Comparison of ENCODE assay signal across 1 cellular context in the genomic region with DNA sequence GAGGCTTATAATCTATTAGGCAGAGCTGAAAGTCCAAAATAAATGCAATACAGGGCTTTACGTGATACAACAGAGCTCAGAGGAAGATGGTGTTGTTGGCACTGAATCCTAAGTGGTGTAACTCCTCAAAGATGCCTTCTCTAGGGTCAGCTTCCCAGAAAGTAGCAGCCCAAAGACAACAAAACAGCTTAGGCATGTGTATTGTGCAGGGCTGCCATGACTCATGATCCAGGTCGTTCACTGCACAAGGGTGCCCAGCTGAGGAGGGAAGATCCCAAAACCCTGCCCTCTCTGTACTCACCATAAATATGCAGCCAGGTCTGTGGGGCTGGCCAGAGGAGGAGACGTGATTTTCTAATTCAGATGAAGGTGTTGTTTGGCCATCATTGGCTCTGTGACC.
TF ChIP-seq lines count a peak whose summit lies in the region.

No MANE protein-coding gene starts in this region.

TF ChIP-seq in HepG2, 621 proteins besides CTCF, POLR2A, EP300 and RAD21 (continued from another document):
- TF ChIP-seq, protein P1, sequence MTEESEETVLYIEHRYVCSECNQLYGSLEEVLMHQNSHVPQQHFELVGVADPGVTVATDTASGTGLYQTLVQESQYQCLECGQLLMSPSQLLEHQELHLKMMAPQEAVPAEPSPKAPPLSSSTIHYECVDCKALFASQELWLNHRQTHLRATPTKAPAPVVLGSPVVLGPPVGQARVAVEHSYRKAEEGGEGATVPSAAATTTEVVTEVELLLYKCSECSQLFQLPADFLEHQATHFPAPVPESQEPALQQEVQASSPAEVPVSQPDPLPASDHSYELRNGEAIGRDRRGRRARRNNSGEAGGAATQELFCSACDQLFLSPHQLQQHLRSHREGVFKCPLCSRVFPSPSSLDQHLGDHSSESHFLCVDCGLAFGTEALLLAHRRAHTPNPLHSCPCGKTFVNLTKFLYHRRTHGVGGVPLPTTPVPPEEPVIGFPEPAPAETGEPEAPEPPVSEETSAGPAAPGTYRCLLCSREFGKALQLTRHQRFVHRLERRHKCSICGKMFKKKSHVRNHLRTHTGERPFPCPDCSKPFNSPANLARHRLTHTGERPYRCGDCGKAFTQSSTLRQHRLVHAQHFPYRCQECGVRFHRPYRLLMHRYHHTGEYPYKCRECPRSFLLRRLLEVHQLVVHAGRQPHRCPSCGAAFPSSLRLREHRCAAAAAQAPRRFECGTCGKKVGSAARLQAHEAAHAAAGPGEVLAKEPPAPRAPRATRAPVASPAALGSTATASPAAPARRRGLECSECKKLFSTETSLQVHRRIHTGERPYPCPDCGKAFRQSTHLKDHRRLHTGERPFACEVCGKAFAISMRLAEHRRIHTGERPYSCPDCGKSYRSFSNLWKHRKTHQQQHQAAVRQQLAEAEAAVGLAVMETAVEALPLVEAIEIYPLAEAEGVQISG (CRISPR knock-in tag; IDR thresholded peaks at IDR 0.05), result no peak
- no peak for TF ChIP-seq ZNF761 (CRISPR knock-in tag; conservative IDR thresholded peaks at IDR 0.05)
- TF ChIP-seq SRSF9 (IDR thresholded peaks at IDR 0.05; ENCODE audit: borderline replicate concordance, insufficient read depth, low read depth, low read length, poor library complexity, severe bottlenecking), result no peak
- no peak for TF ChIP-seq CBFB (CRISPR knock-in tag; IDR thresholded peaks at IDR 0.05)
- no peak for TF ChIP-seq ZKSCAN1 (IDR thresholded peaks at IDR 0.05; ENCODE audit: low read length)
- TF ChIP-seq, protein P2, sequence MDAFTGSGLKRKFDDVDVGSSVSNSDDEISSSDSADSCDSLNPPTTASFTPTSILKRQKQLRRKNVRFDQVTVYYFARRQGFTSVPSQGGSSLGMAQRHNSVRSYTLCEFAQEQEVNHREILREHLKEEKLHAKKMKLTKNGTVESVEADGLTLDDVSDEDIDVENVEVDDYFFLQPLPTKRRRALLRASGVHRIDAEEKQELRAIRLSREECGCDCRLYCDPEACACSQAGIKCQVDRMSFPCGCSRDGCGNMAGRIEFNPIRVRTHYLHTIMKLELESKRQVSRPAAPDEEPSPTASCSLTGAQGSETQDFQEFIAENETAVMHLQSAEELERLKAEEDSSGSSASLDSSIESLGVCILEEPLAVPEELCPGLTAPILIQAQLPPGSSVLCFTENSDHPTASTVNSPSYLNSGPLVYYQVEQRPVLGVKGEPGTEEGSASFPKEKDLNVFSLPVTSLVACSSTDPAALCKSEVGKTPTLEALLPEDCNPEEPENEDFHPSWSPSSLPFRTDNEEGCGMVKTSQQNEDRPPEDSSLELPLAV (CRISPR knock-in tag; conservative IDR thresholded peaks at IDR 0.05; ENCODE audit: low read depth), result no peak
- TF ChIP-seq CHCHD3 (CRISPR knock-in tag; IDR thresholded peaks at IDR 0.05), result no peak
